ENCODE assay signal across 7 cellular contexts in the genomic region with DNA sequence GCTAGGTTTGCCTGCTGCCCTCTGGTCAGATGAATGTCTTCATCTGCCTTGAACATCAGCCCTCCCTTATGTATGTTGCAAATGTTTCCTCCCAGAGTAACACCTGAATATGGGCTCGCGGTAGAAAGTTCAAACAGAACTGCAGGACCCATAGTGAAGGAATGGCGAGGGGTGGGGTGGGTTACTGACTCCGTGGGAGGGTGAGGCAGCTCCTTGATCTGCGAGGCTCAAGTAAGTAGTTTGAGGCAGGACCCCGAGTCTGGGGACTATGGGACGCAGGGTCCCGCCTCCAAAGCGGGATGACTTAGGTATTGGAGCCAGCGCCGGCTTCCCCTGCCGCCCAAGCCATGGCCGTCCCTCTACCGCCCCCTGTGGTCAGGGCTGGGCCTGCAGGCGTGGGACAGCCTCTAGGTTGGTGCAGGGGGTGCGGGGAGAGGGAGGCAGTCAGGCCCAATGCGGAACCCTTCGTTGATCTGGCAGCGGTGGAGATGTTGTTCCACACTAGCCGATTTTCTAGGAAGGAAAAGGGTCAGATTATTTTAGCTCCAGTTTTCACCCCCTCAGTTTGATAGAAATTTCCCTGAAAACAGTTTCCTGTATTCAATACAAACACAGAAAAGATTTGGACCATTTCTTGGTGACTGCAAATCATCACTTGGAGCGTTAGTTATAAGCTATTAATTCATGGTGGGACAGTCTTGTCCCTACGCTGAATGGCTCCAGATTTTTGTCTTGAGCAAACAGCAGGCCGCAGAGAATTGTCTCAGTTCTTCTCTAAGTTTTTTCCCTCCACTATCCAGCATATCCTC.
A peak's percentile ranks its signal among the peaks of the same experiment; 100 is the strongest.
DNase-seq lines count a peak whose midpoint lies in the region; ATAC-seq and TF ChIP-seq lines count a peak whose summit lies in the region.

No MANE protein-coding gene starts in this region.

- ATAC-seq in lung (ENCODE audit: insufficient read depth, low FRiP score) (no peak), GM18868 (IDR thresholded peaks at IDR 0.05; ENCODE audit: unreplicated experiment) (no peak)

- peaks cover 0 to 7% of the 10 kb centered on the region in 2 donors for H3K4me1 ChIP-seq in lung (ENCODE audit: control insufficient read depth in 2 of 2, insufficient read depth in 2 of 2, low read length in 2 of 2)

- H3K27ac ChIP-seq in caudate nucleus (ENCODE audit: low read depth, low read length): peak overlapping the region; percentile 99
- no peak overlapping the region for H3K27ac ChIP-seq in lung (ENCODE audit: low read depth in 1 of 2, low read length in 1 of 2)
- peak overlapping the region; percentile 97 for H3K27ac ChIP-seq in temporal lobe (ENCODE audit: low read depth, low read length)

- 68 to 71% methylated on average over 23 of the region's 23 CpGs for WGBS in lung, 2 donors

- DNase-seq in GM20000 (ENCODE audit: low spot score) (peak; percentile 62), SW480 (ENCODE audit: low spot score) (peak; percentile 20), caudate nucleus (lab: John Stamatoyannopoulos, UW) (peak in 15 of 61 donors; percentile 17 to 45 (median 29)), lung (ENCODE audit: low spot score) (no peak), superior temporal gyrus (ENCODE audit: extremely low spot score) (no peak)

- H3K9me3 ChIP-seq in lung (ENCODE audit: control insufficient read depth in 2 of 2, insufficient read depth in 1 of 2, low read length in 1 of 2): peaks cover 0 to 2% of the 10 kb centered on the region in 2 donors

- no peaks in the 10 kb centered on the region for H3K27me3 ChIP-seq in lung (ENCODE audit: control insufficient read depth, insufficient read depth)

- H3K36me3 ChIP-seq in lung (ENCODE audit: control insufficient read depth in 2 of 2, insufficient read depth in 2 of 2, low read length in 2 of 2): peaks cover 0 to 1% of the 10 kb centered on the region in 2 donors

- no peak overlapping the region for H3K4me3 ChIP-seq in lung

- TF ChIP-seq CTCF in GM20000 (IDR thresholded peaks at IDR 0.05; ENCODE audit: extremely low read depth, missing control alignments) (peak; percentile 73), lung (IDR thresholded peaks at IDR 0.05; ENCODE audit: control extremely low read depth, extremely low read depth) (peak; percentile 22)

Comparison
In these comparisons a context has a peak if more than half of its experiments do, and no peak if none do; other contexts are left out.
1. DNase-seq: peak in GM20000 (single experiment) and SW480 (single experiment); none in lung (single experiment) and superior temporal gyrus (single experiment).
2. H3K27ac ChIP-seq: peak in caudate nucleus (single experiment) and temporal lobe (single experiment); none in lung (0 of 2).